Comparison of ENCODE assay signal across 10 cellular contexts in the genomic region with DNA sequence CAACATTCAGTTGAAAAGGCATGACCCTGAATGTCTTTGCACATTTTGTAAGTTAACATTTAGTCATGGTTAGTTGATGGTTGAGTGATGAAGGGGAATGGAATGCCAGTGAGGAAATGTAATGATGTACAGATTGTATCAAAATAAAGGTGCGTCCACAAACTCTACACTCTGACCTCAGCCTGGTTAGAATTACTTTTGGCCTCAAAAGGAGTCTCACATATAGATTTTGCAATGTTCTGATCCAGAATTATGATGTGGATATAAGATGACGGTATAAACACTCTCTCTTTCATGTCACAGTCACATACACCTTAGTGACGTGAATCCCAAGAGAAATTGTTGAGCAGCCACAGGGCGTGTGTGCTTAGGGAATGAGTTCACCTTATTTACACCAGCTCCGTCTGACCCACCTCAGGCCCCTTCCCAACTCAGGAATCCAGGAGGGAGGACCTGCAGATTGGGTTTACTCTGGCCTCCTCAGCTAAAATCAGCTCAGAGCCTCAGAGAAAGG.
DNase-seq lines count a peak whose midpoint lies in the region; ATAC-seq and TF ChIP-seq lines count a peak whose summit lies in the region.
"Had no signal": no experiment of that assay in that cellular context is flagged by ENCODE, and none has a peak within 500 bp of the region (broad histone marks: within the 10 kb centered on the region; RNA-seq: fewer than 3 reads in every experiment).

No MANE protein-coding gene starts in this region.

- H3K4me3 ChIP-seq in RWPE2 (ENCODE audit: severe bottlenecking) (no peak overlapping the region), fibroblast of pulmonary artery (replicated peaks; ENCODE audit: low read depth, low read length) (no peak overlapping the region), skeletal muscle satellite cell (ENCODE audit: low read length) (no peak overlapping the region)

- DNase-seq in GM04503 (ENCODE audit: low read depth) (peak; percentile 61), RWPE2 (ENCODE audit: low spot score) (no peak), fibroblast of pulmonary artery (ENCODE audit: low read depth) (peak; percentile 87), COR-L47 (lab: John Stamatoyannopoulos, UW) (no peak)
- DNase-seq: activated CD4-positive, alpha-beta T cell treated with anti-CD3 and anti-CD28 coated beads, Interleukin-2, amount 10 ng/mL, durations not matched to agents 24 days and 14 days; NCI-H1930 had no signal

- H3K27ac ChIP-seq in RWPE2 (ENCODE audit: poor library complexity, severe bottlenecking), result peak overlapping the region; percentile 94

- H3K4me2 ChIP-seq in skeletal muscle satellite cell (ENCODE audit: low read length), result peak overlapping the region; percentile 59

- H3K27me3 ChIP-seq in RWPE2 (ENCODE audit: insufficient read depth, poor library complexity, severe bottlenecking) (no peaks in the 10 kb centered on the region), skeletal muscle satellite cell (ENCODE audit: control insufficient read depth, insufficient read depth, low read length) (no peaks in the 10 kb centered on the region)

- H3K9ac ChIP-seq in skeletal muscle satellite cell (ENCODE audit: low read depth, low read length), result peak overlapping the region; percentile 73

- ATAC-seq in RWPE2 (ENCODE audit: low read depth), result peak; percentile 80
- ATAC-seq in GM18873 (IDR thresholded peaks at IDR 0.05; ENCODE audit: low FRiP score, unreplicated experiment), result no peak
- no peak for ATAC-seq in HG03354 (IDR thresholded peaks at IDR 0.05; ENCODE audit: poor library complexity, severe bottlenecking, unreplicated experiment)
- ATAC-seq: stimulated activated memory B cell treated with anti-CD40 and anti-IgM and Interleukin-4, amounts not matched to agents 10 μg/mL and 1 μg/mL and 100 μg/mL, for 72 hours had no signal

- H3K36me3 ChIP-seq in RWPE2 (ENCODE audit: low read depth) (no peaks in the 10 kb centered on the region), skeletal muscle satellite cell (ENCODE audit: insufficient read depth, low read length) (no peaks in the 10 kb centered on the region)

- peaks cover 66% of the 10 kb centered on the region for H3K4me1 ChIP-seq in RWPE2 (ENCODE audit: insufficient read depth, poor library complexity, severe bottlenecking)
- H3K4me1 ChIP-seq in skeletal muscle satellite cell (ENCODE audit: control insufficient read depth, insufficient read depth, low read length), result peaks cover 70% of the 10 kb centered on the region

- no peaks in the 10 kb centered on the region for H3K9me3 ChIP-seq in RWPE2 (ENCODE audit: severe bottlenecking)
- no peaks in the 10 kb centered on the region for H3K9me3 ChIP-seq in skeletal muscle satellite cell (replicated peaks; ENCODE audit: low read length)

- TF ChIP-seq CTCF in RWPE2 (IDR thresholded peaks at IDR 0.05; ENCODE audit: poor library complexity, severe bottlenecking), result no peak
- no peak for TF ChIP-seq CTCF in fibroblast of pulmonary artery (IDR thresholded peaks at IDR 0.05; ENCODE audit: low read length, missing control alignments)

Comparison
In these comparisons a context has a peak if more than half of its experiments do, and no peak if none do; other contexts are left out.
1. DNase-seq: peak in GM04503 (single experiment) and fibroblast of pulmonary artery (single experiment); none in RWPE2 (single experiment) and COR-L47 (single experiment).